Comparison of ENCODE assay signal across 17 cellular contexts in genomic region chr15:74573987-74574386, GRCh38. TPM values are rescaled to one million over a fixed set of nuclear protein-coding genes. Genes with fewer than 3 reads are reported as not detected.
A peak's percentile ranks its signal among the peaks of the same experiment; 100 is the strongest.
DNase-seq lines count a peak whose midpoint lies in the region; ATAC-seq and TF ChIP-seq lines count a peak whose summit lies in the region.
"Had no signal": no experiment of that assay in that cellular context is flagged by ENCODE, and none has a peak within 500 bp of the region (broad histone marks: within the 10 kb centered on the region; RNA-seq: fewer than 3 reads in every experiment).

No MANE protein-coding gene starts in this region.

- peaks cover 9% of the 10 kb centered on the region for H3K4me1 Mint-ChIP-seq in activated T-helper 1 cell treated with anti-CD3 and anti-CD28 coated beads, Interleukin-12 subunit alpha, Interleukin-12 subunit beta, Interleukin-2, Interleukin-4 antibody, amounts not matched to agents 30 ng/mL and 10 ng/mL and 1 ng/mL, durations not matched to agents 14 hours and 24 hours and 36 hours (ENCODE audit: low read depth)

- no peaks in the 10 kb centered on the region for H3K9me3 Mint-ChIP-seq in activated T-helper 1 cell treated with anti-CD3 and anti-CD28 coated beads, Interleukin-12 subunit alpha, Interleukin-12 subunit beta, Interleukin-2, Interleukin-4 antibody, amounts not matched to agents 30 ng/mL and 10 ng/mL and 1 ng/mL, durations not matched to agents 14 hours and 24 hours and 36 hours
- H3K9me3 Mint-ChIP-seq: stimulated activated naive CD8-positive, alpha-beta T cell treated with anti-CD3 and anti-CD28 coated beads, Interleukin-15, Interleukin-2, amounts not matched to agents 100 ng/mL and 50 ng/mL, for 24 hours had no signal

- TF ChIP-seq CTCF in fibroblast of mammary gland (conservative IDR thresholded peaks at IDR 0.05; ENCODE audit: control insufficient read depth, insufficient read depth, low read depth, low read length): no peak

- H3K4me3 ChIP-seq in fibroblast of mammary gland (ENCODE audit: control insufficient read depth, low read depth, low read length): no peak overlapping the region
- H3K4me3 ChIP-seq: esophagus muscularis mucosa, hepatocyte, SK-N-MC, upper lobe of right lung had no signal

- H3K4me3 Mint-ChIP-seq in activated T-helper 1 cell treated with anti-CD3 and anti-CD28 coated beads, Interleukin-12 subunit alpha, Interleukin-12 subunit beta, Interleukin-2, Interleukin-4 antibody, amounts not matched to agents 30 ng/mL and 10 ng/mL and 1 ng/mL, durations not matched to agents 14 hours and 24 hours and 36 hours: no peak overlapping the region
- H3K4me3 Mint-ChIP-seq: stimulated activated naive CD8-positive, alpha-beta T cell treated with anti-CD3 and anti-CD28 coated beads, Interleukin-15, Interleukin-2, amounts not matched to agents 100 ng/mL and 50 ng/mL, for 24 hours had no signal

- intact Hi-C loops in activated T-helper 1 cell treated with anti-CD3 and anti-CD28 coated beads, Interleukin-12 subunit alpha, Interleukin-12 subunit beta, Interleukin-2, Interleukin-4 antibody, amounts not matched to agents 30 ng/mL and 10 ng/mL and 1 ng/mL, durations not matched to agents 14 hours and 24 hours and 36 hours (cut with micrococcal nuclease): no loop called here

- H3K27ac Mint-ChIP-seq in activated T-helper 1 cell treated with anti-CD3 and anti-CD28 coated beads, Interleukin-12 subunit alpha, Interleukin-12 subunit beta, Interleukin-2, Interleukin-4 antibody, amounts not matched to agents 30 ng/mL and 10 ng/mL and 1 ng/mL, durations not matched to agents 14 hours and 24 hours and 36 hours: peak overlapping the region; percentile 81
- H3K27ac Mint-ChIP-seq: stimulated activated naive CD8-positive, alpha-beta T cell treated with anti-CD3 and anti-CD28 coated beads, Interleukin-15, Interleukin-2, amounts not matched to agents 100 ng/mL and 50 ng/mL, for 24 hours had no signal

- H3K36me3 Mint-ChIP-seq in activated T-helper 1 cell treated with anti-CD3 and anti-CD28 coated beads, Interleukin-12 subunit alpha, Interleukin-12 subunit beta, Interleukin-2, Interleukin-4 antibody, amounts not matched to agents 30 ng/mL and 10 ng/mL and 1 ng/mL, durations not matched to agents 14 hours and 24 hours and 36 hours (ENCODE audit: low read depth): peaks cover 40% of the 10 kb centered on the region

- no peaks in the 10 kb centered on the region for H3K27me3 Mint-ChIP-seq in activated T-helper 1 cell treated with anti-CD3 and anti-CD28 coated beads, Interleukin-12 subunit alpha, Interleukin-12 subunit beta, Interleukin-2, Interleukin-4 antibody, amounts not matched to agents 30 ng/mL and 10 ng/mL and 1 ng/mL, durations not matched to agents 14 hours and 24 hours and 36 hours (ENCODE audit: insufficient read depth)
- H3K27me3 Mint-ChIP-seq: stimulated activated naive CD8-positive, alpha-beta T cell treated with anti-CD3 and anti-CD28 coated beads, Interleukin-15, Interleukin-2, amounts not matched to agents 100 ng/mL and 50 ng/mL, for 24 hours had no signal

- ATAC-seq in GM19467 (IDR thresholded peaks at IDR 0.05; ENCODE audit: unreplicated experiment): no peak
- ATAC-seq: left colon, upper lobe of right lung had no signal

- peak; percentile 36 for DNase-seq in NK-92 treated with Interleukin-12 subunit alpha and Interleukin-12 subunit beta, amount 100 ng/mL, for 24 hours (lab: John Stamatoyannopoulos, UW)
- DNase-seq in NK-92 (lab: John Stamatoyannopoulos, UW; ENCODE audit: unreplicated experiment): no peak
- DNase-seq in GM03348 (ENCODE audit: low spot score): peak; percentile 16
- DNase-seq in activated T-helper 1 cell treated with anti-CD3 and anti-CD28 coated beads, Interleukin-12 subunit alpha, Interleukin-12 subunit beta, Interleukin-2, Interleukin-4 antibody, amounts not matched to agents 30 ng/mL and 10 ng/mL and 1 ng/mL, durations not matched to agents 14 hours and 24 hours and 36 hours (ENCODE audit: low spot score): no peak
- peak; percentile 40 for DNase-seq in fibroblast of mammary gland (ENCODE audit: low read depth)
- DNase-seq in 8988T: no peak
- DNase-seq in NCI-H2107 treated with DMSO at 0.1 percent for 48 hours (lab: John Stamatoyannopoulos, UW; ENCODE audit: unreplicated experiment): no peak
- DNase-seq: amygdala, C1 segment of cervical spinal cord, left colon, NCI-H446, upper lobe of right lung had no signal

RNA-seq across cellular contexts. Expression of gene ARID3B, which starts 33.0 kb away (rescaled TPM):
- 48.8 and 53.6 TPM in 2 replicates for total RNA-seq in activated T-helper 1 cell treated with anti-CD3 and anti-CD28 coated beads, Interleukin-12 subunit alpha, Interleukin-12 subunit beta, Interleukin-2, Interleukin-4 antibody, amounts not matched to agents 30 ng/mL and 10 ng/mL and 1 ng/mL, durations not matched to agents 14 hours and 24 hours and 36 hours

RNA-seq across cellular contexts. Expression of gene CLK3, which starts 41.6 kb away (rescaled TPM):
- total RNA-seq in activated T-helper 1 cell treated with anti-CD3 and anti-CD28 coated beads, Interleukin-12 subunit alpha, Interleukin-12 subunit beta, Interleukin-2, Interleukin-4 antibody, amounts not matched to agents 30 ng/mL and 10 ng/mL and 1 ng/mL, durations not matched to agents 14 hours and 24 hours and 36 hours: 103 and 107 TPM in 2 replicates

Comparison
In these comparisons a context has a peak if more than half of its experiments do, and no peak if none do; other contexts are left out.
1. DNase-seq: peak in NK-92 treated with Interleukin-12 subunit alpha and Interleukin-12 subunit beta, amount 100 ng/mL, for 24 hours (single experiment), GM03348 (single experiment) and fibroblast of mammary gland (single experiment); none in NK-92 (single experiment), activated T-helper 1 cell treated with anti-CD3 and anti-CD28 coated beads, Interleukin-12 subunit alpha, Interleukin-12 subunit beta, Interleukin-2, Interleukin-4 antibody, amounts not matched to agents 30 ng/mL and 10 ng/mL and 1 ng/mL, durations not matched to agents 14 hours and 24 hours and 36 hours (single experiment), 8988T (single experiment) and NCI-H2107 treated with DMSO at 0.1 percent for 48 hours (single experiment).